Comparison of ENCODE assay signal across 24 cellular contexts in genomic region chr7:78074713-78075112, GRCh38.
DNase-seq lines count a peak whose midpoint lies in the region; TF ChIP-seq lines count a peak whose summit lies in the region.
"Had no signal": no experiment of that assay in that cellular context is flagged by ENCODE, and none has a peak within 500 bp of the region (broad histone marks: within the 10 kb centered on the region; RNA-seq: fewer than 3 reads in every experiment).

No MANE protein-coding gene starts in this region.

- TF ChIP-seq CTCF in PC-9 (conservative IDR thresholded peaks at IDR 0.05) (no peak), endothelial cell (IDR thresholded peaks at IDR 0.05; ENCODE audit: unreplicated experiment) (no peak)

- H3K9ac ChIP-seq in mesenchymal stem cell (ENCODE audit: low read length) = no peak overlapping the region

- H2BK15ac ChIP-seq in mesenchymal stem cell (ENCODE audit: low read depth, poor library complexity, severe bottlenecking) = no peak overlapping the region

- POLR2A ChIA-PET in PC-9 (lab: Charles Lee; ENCODE audit: unreplicated experiment) = no interaction called here

- no peak overlapping the region for H3K4me3 ChIP-seq in mesenchymal stem cell (ENCODE audit: insufficient read depth in 1 of 2, low read depth in 1 of 2, low read length in 2 of 2)
- no peak overlapping the region for H3K4me3 ChIP-seq in PC-9
- H3K4me3 ChIP-seq: SK-N-MC had no signal

- H2BK120ac ChIP-seq in mesenchymal stem cell (ENCODE audit: low read depth, low read length) = no peak overlapping the region

- no TSS peak for BruUV-seq in PC-9 (replicated peaks; lab: Mats Ljungman, UMichigan)

- H3K9me3 Mint-ChIP-seq in endothelial cell (ENCODE audit: unreplicated experiment) = no peaks in the 10 kb centered on the region
- H3K9me3 Mint-ChIP-seq: CD8-positive, alpha-beta memory T cell had no signal

- H3K4me2 ChIP-seq in mesenchymal stem cell (ENCODE audit: low read length, poor library complexity, severe bottlenecking) (no peak overlapping the region), PC-9 (no peak overlapping the region)

- H3F3A ChIP-seq in PC-9 (ENCODE audit: insufficient read depth, low read depth) = no peaks in the 10 kb centered on the region

- H3K27ac ChIP-seq in mesenchymal stem cell (ENCODE audit: low read length, poor library complexity, severe bottlenecking) (no peak overlapping the region), PC-9 (no peak overlapping the region)
- H3K27ac ChIP-seq: C4-2B, SK-N-MC had no signal

- H2BK5ac ChIP-seq in mesenchymal stem cell (ENCODE audit: low read depth, low read length, poor library complexity, severe bottlenecking) = no peak overlapping the region

- no peaks in the 10 kb centered on the region for H3K79me1 ChIP-seq in mesenchymal stem cell (replicated peaks; ENCODE audit: low read length, poor library complexity, severe bottlenecking)

- no peaks in the 10 kb centered on the region for H3K79me2 ChIP-seq in PC-9 (ENCODE audit: low read depth)

- H3K4me1 Mint-ChIP-seq in endothelial cell (ENCODE audit: unreplicated experiment) = peaks cover 11% of the 10 kb centered on the region
- H3K4me1 Mint-ChIP-seq: CD8-positive, alpha-beta memory T cell; T-helper 17 cell had no signal

- CTCF ChIA-PET in PC-9 (lab: Charles Lee) = no interaction called here

- no peak overlapping the region for H4K8ac ChIP-seq in mesenchymal stem cell (ENCODE audit: low read length)

- H3K36me3 ChIP-seq in mesenchymal stem cell (ENCODE audit: control insufficient read depth in 1 of 2, insufficient read depth in 2 of 2, low read depth in 1 of 2, low read length in 2 of 2) (no peaks in the 10 kb centered on the region), PC-9 (ENCODE audit: low read depth) (no peaks in the 10 kb centered on the region)

- WGBS in mesenchymal stem cell = 29% methylated on average over 3 of the region's 3 CpGs

- H3K9me3 ChIP-seq in mesenchymal stem cell (ENCODE audit: control insufficient read depth, low read length) = peaks cover under 1% of the 10 kb centered on the region
- H3K9me3 ChIP-seq in PC-9 (ENCODE audit: insufficient read depth, low read depth) = no peaks in the 10 kb centered on the region

- H3K18ac ChIP-seq in mesenchymal stem cell (ENCODE audit: low read depth in 1 of 2, low read length in 2 of 2) = no peak overlapping the region

- H2AK5ac ChIP-seq in mesenchymal stem cell (ENCODE audit: low read length, severe bottlenecking) = no peak overlapping the region

- H3K27me3 ChIP-seq in mesenchymal stem cell (ENCODE audit: control insufficient read depth in 1 of 2, insufficient read depth in 1 of 2, low read length in 2 of 2) (peaks cover 0 to 3% of the 10 kb centered on the region in 2 experiments), PC-9 (ENCODE audit: insufficient read depth, low read depth) (peaks cover 4% of the 10 kb centered on the region)

- no peaks in the 10 kb centered on the region for H3K4me1 ChIP-seq in mesenchymal stem cell (ENCODE audit: control insufficient read depth, insufficient read depth, low read depth, low read length)
- peaks cover 7% of the 10 kb centered on the region; the same call in 1 of the 2 replicates for H3K4me1 ChIP-seq in PC-9 (replicated peaks; ENCODE audit: insufficient read depth)

- H4K20me1 ChIP-seq in PC-9 (ENCODE audit: insufficient read depth) = no peaks in the 10 kb centered on the region

- H3K36me3 Mint-ChIP-seq in endothelial cell (ENCODE audit: low read depth, unreplicated experiment) = no peaks in the 10 kb centered on the region
- H3K36me3 Mint-ChIP-seq: CD8-positive, alpha-beta memory T cell had no signal

- H2AFZ ChIP-seq in mesenchymal stem cell (ENCODE audit: low read depth, low read length) = no peak overlapping the region
- no peak overlapping the region for H2AFZ ChIP-seq in PC-9

- no peaks in the 10 kb centered on the region for H3K9me2 ChIP-seq in PC-9 (ENCODE audit: insufficient read depth)

- H4K91ac ChIP-seq in mesenchymal stem cell (ENCODE audit: low read length) = no peak overlapping the region

- no peaks in the 10 kb centered on the region for H3K27me3 Mint-ChIP-seq in endothelial cell (ENCODE audit: unreplicated experiment)

- H3K4me3 Mint-ChIP-seq in endothelial cell (ENCODE audit: unreplicated experiment) = no peak overlapping the region
- H3K4me3 Mint-ChIP-seq: CD8-positive, alpha-beta memory T cell; T-helper 17 cell had no signal

- DNase-seq in NCI-H510A treated with DMSO at 0.1 percent for 48 hours (lab: John Stamatoyannopoulos, UW) (peak; percentile 26), NCI-H510A (lab: John Stamatoyannopoulos, UW) (no peak), NCI-H748 treated with DMSO at 0.1 percent for 48 hours (lab: John Stamatoyannopoulos, UW) (peak; percentile 35), mesenchymal stem cell (peak; percentile 10), DMS153 treated with DMSO at 0.1 percent for 48 hours (lab: John Stamatoyannopoulos, UW; ENCODE audit: unreplicated experiment) (no peak), PC-9 (no peak), hepatic stellate cell (ENCODE audit: low spot score) (no peak), endothelial cell (ENCODE audit: low spot score) (no peak)
- DNase-seq: Calu3; CD8-positive, alpha-beta memory T cell; DMS153; GDM1; GOT3; HCEC 1CT; MM.1S; NCI-H1048; NCI-H187 treated with DMSO at 0.1 percent for 48 hours; NCI-H446 treated with DMSO at 0.1 percent for 48 hours; RPMI8226; SHP77; SW 1271; T-helper 17 cell had no signal

- H2BK12ac ChIP-seq in mesenchymal stem cell (ENCODE audit: low read length in 2 of 2) = no peak overlapping the region

- no peak overlapping the region for H3K14ac ChIP-seq in mesenchymal stem cell (ENCODE audit: low read length in 2 of 2)

- no peak overlapping the region for H3K23ac ChIP-seq in mesenchymal stem cell (ENCODE audit: low read length in 2 of 2)

- H3K4ac ChIP-seq in mesenchymal stem cell (ENCODE audit: low read depth in 1 of 2, low read length in 2 of 2) = no peak overlapping the region

- H3K27ac Mint-ChIP-seq in endothelial cell (ENCODE audit: unreplicated experiment) = no peak overlapping the region
- H3K27ac Mint-ChIP-seq: CD8-positive, alpha-beta memory T cell; T-helper 17 cell had no signal

- intact Hi-C loops in PC-9 (cut with micrococcal nuclease; ENCODE audit: unreplicated experiment) = no loop called here

Comparison
In these comparisons a context has a peak if more than half of its experiments do, and no peak if none do; other contexts are left out.
1. DNase-seq: peak in NCI-H510A treated with DMSO at 0.1 percent for 48 hours (single experiment), NCI-H748 treated with DMSO at 0.1 percent for 48 hours (single experiment) and mesenchymal stem cell (single experiment); none in NCI-H510A (single experiment), DMS153 treated with DMSO at 0.1 percent for 48 hours (single experiment), PC-9 (0 of 2), hepatic stellate cell (single experiment) and endothelial cell (single experiment).